ENCODE assay signal across 16 cellular contexts in the genomic region with DNA sequence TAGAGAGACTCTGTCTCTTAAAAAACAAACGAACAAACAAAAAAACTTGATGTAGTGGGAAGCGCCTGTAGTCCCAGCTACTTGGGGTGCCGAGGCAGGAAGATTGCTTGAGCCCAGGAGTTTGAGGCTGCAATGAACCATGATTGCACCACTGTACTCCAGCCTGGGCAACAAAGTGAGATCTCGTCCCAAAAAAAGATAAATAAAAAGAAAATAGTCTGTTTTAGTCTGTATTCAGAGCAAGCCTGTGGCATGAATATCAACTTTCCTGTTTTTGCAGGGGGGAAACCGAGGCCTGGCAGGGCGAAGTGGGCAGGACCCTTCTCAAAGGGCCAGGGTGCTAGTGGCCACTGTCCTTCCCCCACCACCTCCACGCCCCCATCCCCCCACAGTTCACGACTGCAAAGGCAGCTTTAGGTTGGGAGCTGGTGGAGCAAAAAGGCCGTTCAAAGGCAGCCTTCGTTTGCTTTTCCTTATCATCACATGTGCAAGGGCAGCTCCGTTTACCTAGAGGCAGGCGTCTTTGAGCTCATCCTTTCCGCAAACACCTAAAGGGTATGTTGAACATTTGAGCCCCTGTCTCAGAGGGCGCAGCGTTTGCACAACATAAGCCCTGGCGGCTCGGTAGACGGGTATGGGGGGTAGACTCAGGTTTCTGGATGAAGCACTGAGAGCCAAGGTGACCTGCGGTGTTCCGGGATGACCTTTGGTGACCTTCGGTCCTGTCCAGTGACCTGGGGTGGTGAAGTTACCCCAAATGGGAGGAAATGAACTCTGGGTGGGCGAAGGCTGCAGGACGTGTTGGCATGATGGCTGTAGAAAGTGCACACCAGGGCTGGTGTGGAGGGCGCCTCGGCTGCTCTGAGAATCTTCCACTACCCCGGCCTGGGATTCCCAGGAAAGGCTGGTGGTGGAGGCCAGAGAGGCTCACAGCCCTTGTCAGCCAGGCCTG. TPM values are rescaled to one million over a fixed set of nuclear protein-coding genes. Genes with fewer than 3 reads are reported as not detected.
DNase-seq lines count a peak whose midpoint lies in the region; TF ChIP-seq lines count a peak whose summit lies in the region.
"Had no signal": no experiment of that assay in that cellular context is flagged by ENCODE, and none has a peak within 500 bp of the region (broad histone marks: within the 10 kb centered on the region; RNA-seq: fewer than 3 reads in every experiment).

No MANE protein-coding gene starts in this region.

- H2BK120ac ChIP-seq in H9 (ENCODE audit: low read depth, low read length, poor library complexity, severe bottlenecking): no peak overlapping the region
- peak overlapping the region; percentile 61 for H2BK120ac ChIP-seq in mesenchymal stem cell (ENCODE audit: low read depth, low read length)

- H3K36me3 ChIP-seq in SJCRH30: no peaks in the 10 kb centered on the region
- no peaks in the 10 kb centered on the region for H3K36me3 ChIP-seq in mesenchymal stem cell (ENCODE audit: control insufficient read depth in 1 of 2, insufficient read depth in 2 of 2, low read depth in 1 of 2, low read length in 2 of 2)
- no peaks in the 10 kb centered on the region for H3K36me3 ChIP-seq in smooth muscle cell (ENCODE audit: low read depth)
- H3K36me3 ChIP-seq in SK-N-SH (replicated peaks in 1 of 2; ENCODE audit: control insufficient read depth in 1 of 2, insufficient read depth in 2 of 2, low read length in 1 of 2): no peaks in the 10 kb centered on the region
- H3K36me3 ChIP-seq: SJSA1 had no signal

- peaks cover 22 to 25% of the 10 kb centered on the region in 2 experiments for H3K4me1 Mint-ChIP-seq in H9

- H3F3A ChIP-seq in smooth muscle cell (ENCODE audit: low read depth) (peaks cover 6% of the 10 kb centered on the region), SK-N-SH (replicated peaks; ENCODE audit: insufficient read depth) (no peaks in the 10 kb centered on the region)

- H2AFZ ChIP-seq in H9 (ENCODE audit: low read length): no peak overlapping the region
- no peak overlapping the region for H2AFZ ChIP-seq in mesenchymal stem cell (ENCODE audit: low read depth, low read length)
- H2AFZ ChIP-seq in smooth muscle cell (ENCODE audit: low read depth): no peak overlapping the region
- H2AFZ ChIP-seq in SK-N-SH (ENCODE audit: low read depth): no peak overlapping the region

- H3K27ac ChIP-seq in H9 (ENCODE audit: insufficient read length, low read depth, low read length) (no peak overlapping the region), SJCRH30 (peak overlapping the region; percentile 88), mesenchymal stem cell (ENCODE audit: low read length, poor library complexity, severe bottlenecking) (no peak overlapping the region), smooth muscle cell (ENCODE audit: low read depth) (peak overlapping the region; percentile 89), SK-N-SH (ENCODE audit: low read depth in 2 of 2, low read length in 1 of 2) (no peak overlapping the region)

- H2AK5ac ChIP-seq in H9 (ENCODE audit: insufficient read length, low read length): no peak overlapping the region
- no peak overlapping the region for H2AK5ac ChIP-seq in mesenchymal stem cell (ENCODE audit: low read length, severe bottlenecking)

- H4K91ac ChIP-seq in H9 (ENCODE audit: insufficient read length, low read depth, low read length) (no peak overlapping the region), mesenchymal stem cell (ENCODE audit: low read length) (peak overlapping the region; percentile 99)

- peaks cover 5 to 7% of the 10 kb centered on the region in 2 experiments for H3K9me3 Mint-ChIP-seq in H9

- H3K9me2 ChIP-seq in SK-N-SH: no peaks in the 10 kb centered on the region

- H2BK12ac ChIP-seq in H9 (ENCODE audit: insufficient read length, low read depth, low read length) (no peak overlapping the region), mesenchymal stem cell (ENCODE audit: low read length in 2 of 2) (peak overlapping the region; percentile 98 to 99)

- H2BK20ac ChIP-seq in H9 (ENCODE audit: low read depth, low read length, poor library complexity, severe bottlenecking): no peak overlapping the region

- H3K9me3 ChIP-seq in H9 (ENCODE audit: control insufficient read depth, low read depth, low read length): peaks cover under 1% of the 10 kb centered on the region
- H3K9me3 ChIP-seq in SJCRH30 (replicated peaks): no peaks in the 10 kb centered on the region
- no peaks in the 10 kb centered on the region for H3K9me3 ChIP-seq in mesenchymal stem cell (ENCODE audit: control insufficient read depth, low read length)
- H3K9me3 ChIP-seq in smooth muscle cell (replicated peaks; ENCODE audit: low read depth): no peaks in the 10 kb centered on the region
- H3K9me3 ChIP-seq in SK-N-SH: no peaks in the 10 kb centered on the region
- H3K9me3 ChIP-seq: SJSA1 had no signal

- H3K4me3 Mint-ChIP-seq in H9: no peak overlapping the region

- no peak overlapping the region for H3K4ac ChIP-seq in H9 (ENCODE audit: low read depth, low read length)
- H3K4ac ChIP-seq in mesenchymal stem cell (ENCODE audit: low read depth in 1 of 2, low read length in 2 of 2): peak overlapping the region; percentile 81 to 98

- H3K27me3 ChIP-seq in H9 (ENCODE audit: insufficient read depth, low read length): no peaks in the 10 kb centered on the region
- H3K27me3 ChIP-seq in SJCRH30: no peaks in the 10 kb centered on the region
- peaks cover 2 to 32% of the 10 kb centered on the region in 2 experiments for H3K27me3 ChIP-seq in mesenchymal stem cell (ENCODE audit: control insufficient read depth in 1 of 2, insufficient read depth in 1 of 2, low read length in 2 of 2)
- H3K27me3 ChIP-seq in smooth muscle cell (ENCODE audit: low read depth): no peaks in the 10 kb centered on the region
- H3K27me3 ChIP-seq in SK-N-SH (ENCODE audit: insufficient read depth): no peaks in the 10 kb centered on the region
- H3K27me3 ChIP-seq: SJSA1 had no signal

- H3K4me3 ChIP-seq in SJCRH30: no peak overlapping the region
- peak overlapping the region in 1 of 2 experiments; percentile 2 for H3K4me3 ChIP-seq in mesenchymal stem cell (ENCODE audit: insufficient read depth in 1 of 2, low read depth in 1 of 2, low read length in 2 of 2)
- no peak overlapping the region for H3K4me3 ChIP-seq in smooth muscle cell
- H3K4me3 ChIP-seq in SK-N-SH (ENCODE audit: low read depth in 2 of 2, low read length in 1 of 2): no peak overlapping the region
- H3K4me3 ChIP-seq: SJSA1 had no signal

- H3K27ac Mint-ChIP-seq in H9: peak overlapping the region; percentile 61 to 82 (median 74); a peak in 3 of 7 replicates

- POLR2A ChIA-PET in SK-N-SH (lab: Yijun Ruan, JAX): no interaction called here

- H2BK5ac ChIP-seq in H9 (ENCODE audit: insufficient read length, low read length) (no peak overlapping the region), mesenchymal stem cell (ENCODE audit: low read depth, low read length, poor library complexity, severe bottlenecking) (no peak overlapping the region)

- H3K4me1 ChIP-seq in H9 (ENCODE audit: insufficient read depth, low read length) (no peaks in the 10 kb centered on the region; the same call in 1 of the 2 replicates), SJCRH30 (peaks cover 40% of the 10 kb centered on the region), mesenchymal stem cell (ENCODE audit: control insufficient read depth, insufficient read depth, low read depth, low read length) (peaks cover 2% of the 10 kb centered on the region), smooth muscle cell (ENCODE audit: low read depth) (no peaks in the 10 kb centered on the region), SK-N-SH (ENCODE audit: control insufficient read depth in 1 of 2, insufficient read depth in 2 of 2, low read depth in 1 of 2, low read length in 1 of 2) (no peaks in the 10 kb centered on the region; a peak in 1 of 4 replicates)

- H2BK15ac ChIP-seq in H9 (ENCODE audit: low read depth, low read length) (no peak overlapping the region), mesenchymal stem cell (ENCODE audit: low read depth, poor library complexity, severe bottlenecking) (no peak overlapping the region)

- no peak overlapping the region for H3K56ac ChIP-seq in H9 (ENCODE audit: insufficient read length, low read depth, low read length)

- H3K9ac ChIP-seq in H9 (ENCODE audit: extremely low read depth, insufficient read length, low read length) (no peak overlapping the region), mesenchymal stem cell (ENCODE audit: low read length) (no peak overlapping the region), smooth muscle cell (ENCODE audit: low read depth) (peak overlapping the region; percentile 64), SK-N-SH (no peak overlapping the region)

- H3K23me2 ChIP-seq in H9 (ENCODE audit: insufficient read length, low read depth, low read length, poor library complexity, severe bottlenecking): no peaks in the 10 kb centered on the region

- no peak for TF ChIP-seq RAD21 in SK-N-SH (IDR thresholded peaks at IDR 0.05; ENCODE audit: low read length)

- H4K8ac ChIP-seq in H9 (replicated peaks; ENCODE audit: insufficient read length, low read depth, low read length) (no peak overlapping the region), mesenchymal stem cell (ENCODE audit: low read length) (peak overlapping the region; percentile 56)

- no peak overlapping the region for H4K5ac ChIP-seq in H9 (ENCODE audit: insufficient read length, low read depth, low read length)

- no peak overlapping the region for H3K14ac ChIP-seq in H9 (ENCODE audit: insufficient read depth, low read length)
- peak overlapping the region in 1 of 2 experiments; percentile 44 for H3K14ac ChIP-seq in mesenchymal stem cell (ENCODE audit: low read length in 2 of 2)

- no peaks in the 10 kb centered on the region for H3K79me1 ChIP-seq in H9 (ENCODE audit: insufficient read depth, low read depth, low read length, poor library complexity, severe bottlenecking)
- H3K79me1 ChIP-seq in mesenchymal stem cell (replicated peaks; ENCODE audit: low read length, poor library complexity, severe bottlenecking): no peaks in the 10 kb centered on the region

- no peak overlapping the region for H3K18ac ChIP-seq in H9 (ENCODE audit: insufficient read length, low read depth, low read length)
- H3K18ac ChIP-seq in mesenchymal stem cell (ENCODE audit: low read depth in 1 of 2, low read length in 2 of 2): peak overlapping the region; percentile 76 to 95

- no peaks in the 10 kb centered on the region for H3K79me2 ChIP-seq in H9 (ENCODE audit: insufficient read depth, low read length)
- no peaks in the 10 kb centered on the region for H3K79me2 ChIP-seq in smooth muscle cell (ENCODE audit: low read depth)
- H3K79me2 ChIP-seq in SK-N-SH (ENCODE audit: insufficient read depth): no peaks in the 10 kb centered on the region

- WGBS in H9 (ENCODE audit: extremely low coverage, insufficient read length, low lambda C conversion rate): no CpG with 5 or more reads among the region's 26 CpGs
- WGBS in mesenchymal stem cell: 93% methylated on average over 26 of the region's 26 CpGs
- 89% methylated on average over 26 of the region's 26 CpGs for WGBS in smooth muscle cell (ENCODE audit: low lambda C conversion rate)
- 51% methylated on average over 21 of the region's 26 CpGs for WGBS in SK-N-SH (ENCODE audit: low lambda C conversion rate)

- no peak for TF ChIP-seq EP300 in SK-N-SH (IDR thresholded peaks at IDR 0.05; ENCODE audit: borderline replicate concordance in 1 of 2, low read depth in 1 of 2, low read length in 1 of 2)

- DNase-seq in H9 (no peak), SJCRH30 (no peak), mesenchymal stem cell (no peak), smooth muscle cell (lab: John Stamatoyannopoulos, UW; ENCODE audit: unreplicated experiment) (no peak), ureter (ENCODE audit: low spot score) (no peak), SK-N-SH (no peak), midbrain (lab: John Stamatoyannopoulos, UW) (no peak)
- DNase-seq: ACHN, C1 segment of cervical spinal cord, DMS79, NCI-H1105, NCI-H187, NCI-H2227 treated with DMSO at 0.1 percent for 48 hours, NCI-H524 treated with DMSO at 0.1 percent for 48 hours had no signal

- peaks cover 6% of the 10 kb centered on the region for H3K27me3 Mint-ChIP-seq in H9 (ENCODE audit: low read depth)

- no peaks in the 10 kb centered on the region for H4K20me1 ChIP-seq in H9 (ENCODE audit: control insufficient read depth, insufficient read depth, insufficient read length)
- no peaks in the 10 kb centered on the region for H4K20me1 ChIP-seq in smooth muscle cell (ENCODE audit: low read depth)
- H4K20me1 ChIP-seq in SK-N-SH (ENCODE audit: insufficient read depth): no peaks in the 10 kb centered on the region

- H3K23ac ChIP-seq in H9 (ENCODE audit: insufficient read length, low read depth, low read length): no peak overlapping the region
- no peak overlapping the region for H3K23ac ChIP-seq in mesenchymal stem cell (ENCODE audit: low read length in 2 of 2)

- H3T11ph ChIP-seq in H9 (ENCODE audit: low read length): no peak overlapping the region

- TF ChIP-seq CTCF in H9 (conservative IDR thresholded peaks at IDR 0.05) (no peak), smooth muscle cell (IDR thresholded peaks at IDR 0.05; ENCODE audit: borderline replicate concordance, insufficient read depth, poor library complexity, severe bottlenecking) (no peak), SK-N-SH (IDR thresholded peaks at IDR 0.05) (no peak)

- CTCF ChIA-PET in SK-N-SH (lab: Yijun Ruan, JAX): interaction anchor here (0.7 kb wide), 1 partner anchor 13 kb away, joined by 3 read pairs; no protein-coding TSS in a partner anchor

- peaks cover under 1 to 6% (median under 1%) of the 10 kb centered on the region in 3 experiments; a peak in 4 of 7 replicates for H3K36me3 Mint-ChIP-seq in H9 (ENCODE audit: insufficient read depth in 1 of 3, low read depth in 3 of 3)

- H3K4me2 ChIP-seq in H9 (ENCODE audit: insufficient read depth, insufficient read length, low read length) (no peak overlapping the region), mesenchymal stem cell (ENCODE audit: low read length, poor library complexity, severe bottlenecking) (no peak overlapping the region), smooth muscle cell (peak overlapping the region; percentile 1), SK-N-SH (no peak overlapping the region)

RNA-seq across cellular contexts. Expression of a gene that starts 8.7 kb away (rescaled TPM):
- total RNA-seq in H9 (2021): 0.52 TPM in 1 of 2 replicates, not detected in the other
- total RNA-seq in SJCRH30 (2014; rRNA removed; shearing (Covaris generic)): 241 and 419 TPM in 2 replicates
- polyA plus RNA-seq in mesenchymal stem cell (2013, experiment 1 of 2): 0.12 TPM
- 0.01 TPM for polyA plus RNA-seq in mesenchymal stem cell (2013, experiment 2 of 2)
- not detected in 2 replicates for total RNA-seq in smooth muscle cell
- polyA plus RNA-seq in smooth muscle cell: 0.70 TPM in 1 of 2 replicates, not detected in the other
- 77.9 TPM for total RNA-seq in ureter
- not detected in 2 replicates for polyA plus RNA-seq in SK-N-SH (2012; rRNA removed)
- polyA plus RNA-seq in SK-N-SH (2012; cell fraction: cytosol; rRNA removed): not detected in 2 replicates
- not detected in 2 replicates for polyA plus RNA-seq in SK-N-SH (2012; cell fraction: nucleus; rRNA removed)
- total RNA-seq: HT1080 had no signal

Comparison
In these comparisons a context has a peak if more than half of its experiments do, and no peak if none do; other contexts are left out.
1. H3K27ac ChIP-seq: peak in SJCRH30 (single experiment) and smooth muscle cell (single experiment); none in H9 (single experiment), mesenchymal stem cell (single experiment) and SK-N-SH (0 of 2).
2. RNA of a gene that starts 8.7 kb away (total RNA-seq): 241 to 419 TPM in SJCRH30 and 77.9 TPM in ureter (single experiment); 0.52 TPM in H9 and not detected in smooth muscle cell; every median in the first group is over 10 times any median in the second.